1 cellular context compared by ENCODE assay signal in genomic region chr3:30605005-30605404, GRCh38.
TF ChIP-seq lines count a peak whose summit lies in the region.

No MANE protein-coding gene starts in this region.

TF ChIP-seq in A549, 52 proteins besides CTCF, POLR2A, EP300 and RAD21 (continued from another document):
- TF ChIP-seq MAZ (IDR thresholded peaks at IDR 0.05; ENCODE audit: borderline replicate concordance, low read depth, low read length): no peak
TF ChIP-seq in A549: peak in this region for 0.
